In the genomic region with DNA sequence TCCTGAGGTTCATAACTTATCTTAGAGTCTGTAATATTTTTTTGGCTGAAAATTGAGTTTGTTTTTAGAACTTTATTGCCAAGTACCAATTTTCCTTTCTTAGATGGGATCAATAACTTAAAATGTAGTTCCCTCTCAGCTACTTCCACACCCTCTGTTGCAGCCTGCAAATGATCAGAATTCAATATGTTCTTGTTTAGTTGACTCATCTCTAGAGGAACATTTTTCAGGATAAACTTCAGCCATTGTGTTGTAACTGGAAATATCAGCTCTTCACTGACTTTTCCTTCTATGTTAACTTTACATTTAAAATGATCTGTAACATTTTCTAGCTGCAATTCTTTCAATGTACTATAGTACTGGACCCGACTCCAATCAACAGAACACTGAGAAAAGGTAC, we compare ENCODE assay signal across 18 cellular contexts.
"Had no signal": no experiment of that assay in that cellular context is flagged by ENCODE, and none has a peak within 500 bp of the region (broad histone marks: within the 10 kb centered on the region; RNA-seq: fewer than 3 reads in every experiment).

No MANE protein-coding gene starts in this region.

- H3K9me3 Mint-ChIP-seq: memory B cell, natural killer cell, type B pancreatic cell had no signal

- H3K4me3 Mint-ChIP-seq: memory B cell, natural killer cell, type B pancreatic cell had no signal

- ATAC-seq: left lobe of liver, natural killer cell, right lobe of liver had no signal

- H3K4me1 Mint-ChIP-seq: memory B cell had no signal

- DNase-seq: dorsolateral prefrontal cortex; effector CD4-positive, alpha-beta T cell; hypothalamus; kidney; natural killer cell; right lobe of liver; small intestine; stimulated activated CD4-positive, alpha-beta T cell treated with anti-CD3 and anti-CD28 coated beads, Interleukin-4, amount 100 ng/mL, for 1 hour; stimulated activated naive CD4-positive, alpha-beta T cell; substantia nigra; testis; tibial artery had no signal

- H3K27me3 ChIP-seq: dorsolateral prefrontal cortex, right lobe of liver, testis, tibial artery had no signal

- H3K4me1 ChIP-seq: right lobe of liver, testis had no signal

- H3K27ac ChIP-seq: dorsolateral prefrontal cortex, parathyroid adenoma, right lobe of liver, testis, tibial artery had no signal

- H3K9ac ChIP-seq: parathyroid adenoma had no signal

- H3K27ac Mint-ChIP-seq: memory B cell, natural killer cell, progenitor cell of endocrine pancreas, type B pancreatic cell had no signal

- H3K36me3 ChIP-seq: right lobe of liver, tibial artery had no signal

- H3K4me3 ChIP-seq: dorsolateral prefrontal cortex, lung, right lobe of liver, testis, tibial artery had no signal

- H3K36me3 Mint-ChIP-seq: memory B cell, natural killer cell, type B pancreatic cell had no signal

- H3K27me3 Mint-ChIP-seq: progenitor cell of endocrine pancreas had no signal

- H3K9me3 ChIP-seq: right lobe of liver, testis, tibial artery had no signal
